ENCODE assay signal across 13 cellular contexts in genomic region chr5:142839711-142840441, GRCh38.
A peak's percentile ranks its signal among the peaks of the same experiment; 100 is the strongest.
DNase-seq lines count a peak whose midpoint lies in the region; TF ChIP-seq lines count a peak whose summit lies in the region.
"Had no signal": no experiment of that assay in that cellular context is flagged by ENCODE, and none has a peak within 500 bp of the region (broad histone marks: within the 10 kb centered on the region; RNA-seq: fewer than 3 reads in every experiment).

No MANE protein-coding gene starts in this region.

- no peak overlapping the region for H3K4me3 Mint-ChIP-seq in CD8-positive, alpha-beta memory T cell
- H3K4me3 Mint-ChIP-seq: WTC11 had no signal

- POLR2A ChIA-PET in CD8-positive, alpha-beta memory T cell (lab: Charles Lee) = no interaction called here

- H3K27me3 ChIP-seq in Peyer's patch = no peaks in the 10 kb centered on the region
- H3K27me3 ChIP-seq in CD8-positive, alpha-beta memory T cell (ENCODE audit: insufficient read depth, low read length, poor library complexity, severe bottlenecking) = no peaks in the 10 kb centered on the region
- H3K27me3 ChIP-seq: BLaER1 treated with 17β-estradiol and CSF1 and Interleukin-3, amounts not matched to agents 10 nM and 100 nM; right lobe of liver had no signal

- no peaks in the 10 kb centered on the region for H3K9me3 Mint-ChIP-seq in CD8-positive, alpha-beta memory T cell
- H3K9me3 Mint-ChIP-seq: WTC11 had no signal

- peak overlapping the region in 3 of 8 donors; percentile 39 to 80 (median 54) for H3K27ac Mint-ChIP-seq in CD8-positive, alpha-beta memory T cell
- H3K27ac Mint-ChIP-seq: WTC11 had no signal

- no peaks in the 10 kb centered on the region for H3K9me3 ChIP-seq in Peyer's patch
- no peaks in the 10 kb centered on the region for H3K9me3 ChIP-seq in CD8-positive, alpha-beta memory T cell (ENCODE audit: low read length)
- H3K9me3 ChIP-seq: BLaER1 treated with 17β-estradiol and CSF1 and Interleukin-3, amounts not matched to agents 10 nM and 100 nM; right lobe of liver had no signal

- TF ChIP-seq CTCF in Peyer's patch (IDR thresholded peaks at IDR 0.05) = no peak

- peaks cover 0 to 2% (median 1%) of the 10 kb centered on the region in 3 donors for H3K36me3 Mint-ChIP-seq in CD8-positive, alpha-beta memory T cell
- H3K36me3 Mint-ChIP-seq: WTC11 had no signal

- H3K36me3 ChIP-seq in Peyer's patch = no peaks in the 10 kb centered on the region
- no peaks in the 10 kb centered on the region for H3K36me3 ChIP-seq in CD8-positive, alpha-beta memory T cell (ENCODE audit: insufficient read depth, low read length)
- H3K36me3 ChIP-seq: right lobe of liver had no signal

- TF ChIP-seq POLR2A in Peyer's patch (IDR thresholded peaks at IDR 0.05) = no peak

- peaks cover 71 to 90% (median 77%) of the 10 kb centered on the region in 3 donors for H3K4me1 Mint-ChIP-seq in CD8-positive, alpha-beta memory T cell

- H3K4me1 ChIP-seq in Peyer's patch = peaks cover 0 to 6% (median 0%) of the 10 kb centered on the region in 4 donors
- H3K4me1 ChIP-seq in CD8-positive, alpha-beta memory T cell (ENCODE audit: insufficient read depth, low read length) = peaks cover 8% of the 10 kb centered on the region
- H3K4me1 ChIP-seq: right lobe of liver had no signal

- DNase-seq in AG08395 (ENCODE audit: low spot score) = peak; percentile 38
- peak in 1 of 3 donors; percentile 59 for DNase-seq in Peyer's patch
- DNase-seq in globus pallidus (ENCODE audit: low spot score) = peak; percentile 50
- DNase-seq in posterior vena cava (ENCODE audit: low spot score) = peak; percentile 90
- DNase-seq in CD8-positive, alpha-beta memory T cell = no peak
- DNase-seq in foreskin melanocyte = no peak
- no peak for DNase-seq in A172 (ENCODE audit: low spot score)
- no peak for DNase-seq in NCI-H1092 treated with DMSO at 0.1 percent for 48 hours (lab: John Stamatoyannopoulos, UW)
- DNase-seq: islet precursor cell, NCI-H187 treated with DMSO at 0.1 percent for 48 hours, right lobe of liver had no signal

- no peak overlapping the region for H3K4me3 ChIP-seq in Peyer's patch
- H3K4me3 ChIP-seq in CD8-positive, alpha-beta memory T cell (ENCODE audit: low read length) = no peak overlapping the region
- H3K4me3 ChIP-seq: BLaER1 treated with 17β-estradiol and CSF1 and Interleukin-3, amounts not matched to agents 10 nM and 100 nM; right lobe of liver had no signal

- intact Hi-C loops in posterior vena cava (cut with DNase I) = no loop called here

- peak overlapping the region in 3 of 4 donors; percentile 28 to 41 (median 30) for H3K27ac ChIP-seq in Peyer's patch
- H3K27ac ChIP-seq in CD8-positive, alpha-beta memory T cell (ENCODE audit: low read depth, low read length) = no peak overlapping the region
- H3K27ac ChIP-seq: right lobe of liver had no signal

- CTCF ChIA-PET in CD8-positive, alpha-beta memory T cell (lab: Charles Lee) = interaction anchor here (2.0 kb wide), 1 partner anchor 10 kb away, joined by 4 read pairs; no protein-coding TSS in a partner anchor

- no peaks in the 10 kb centered on the region for H3K27me3 Mint-ChIP-seq in CD8-positive, alpha-beta memory T cell

Comparison
In these comparisons a context has a peak if more than half of its experiments do, and no peak if none do; other contexts are left out.
1. DNase-seq: peak in AG08395 (single experiment), globus pallidus (single experiment) and posterior vena cava (single experiment); none in CD8-positive, alpha-beta memory T cell (0 of 5), foreskin melanocyte (single experiment), A172 (single experiment) and NCI-H1092 treated with DMSO at 0.1 percent for 48 hours (single experiment).